Comparison of ENCODE assay signal across 3 cellular contexts in the genomic region with DNA sequence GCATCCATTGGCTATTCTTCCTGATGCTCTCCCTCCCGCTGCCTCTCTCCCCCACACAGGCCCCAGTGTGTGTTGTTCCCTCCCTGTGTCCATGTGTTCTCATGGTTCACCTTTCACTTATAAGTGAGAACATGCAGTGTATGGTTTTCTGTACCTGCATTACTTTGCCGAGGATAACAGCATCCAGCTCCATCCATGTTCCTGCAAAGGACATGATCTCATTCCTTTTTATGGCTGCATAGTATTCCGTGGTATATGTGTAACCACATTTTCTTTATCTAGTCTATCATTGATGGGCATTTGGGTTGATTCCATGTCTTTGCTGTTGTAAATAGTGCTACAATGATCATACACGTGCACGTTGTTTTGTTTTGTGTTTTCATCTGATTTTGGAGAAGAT. TPM values are rescaled to one million over a fixed set of nuclear protein-coding genes. Genes with fewer than 3 reads are reported as not detected.
"Had no signal": no experiment of that assay in that cellular context is flagged by ENCODE, and none has a peak within 500 bp of the region (broad histone marks: within the 10 kb centered on the region; RNA-seq: fewer than 3 reads in every experiment).

No MANE protein-coding gene starts in this region.

RNA-seq across cellular contexts. Expression of gene SYCE1L, which starts 43.3 kb away (rescaled TPM):
- total RNA-seq: Right ventricle myocardium inferior, RPMI7951, SK-MEL-5 had no signal
